In genomic region chrX:13760428-13760827, GRCh38 we compare ENCODE assay signal across 13 cellular contexts. TPM values are rescaled to one million over a fixed set of nuclear protein-coding genes. Genes with fewer than 3 reads are reported as not detected.
"Had no signal": no experiment of that assay in that cellular context is flagged by ENCODE, and none has a peak within 500 bp of the region (broad histone marks: within the 10 kb centered on the region; RNA-seq: fewer than 3 reads in every experiment).

No MANE protein-coding gene starts in this region.

- H3K27me3 Mint-ChIP-seq: activated naive CD4-positive, alpha-beta T cell treated with anti-CD3 and anti-CD28 coated beads, Interleukin-2, amount 50 U/mL, for 24 hours had no signal

- H3K4me3 Mint-ChIP-seq: activated naive CD4-positive, alpha-beta T cell treated with anti-CD3 and anti-CD28 coated beads, Interleukin-2, amount 50 U/mL, for 24 hours; natural killer cell; T-helper 2 cell treated with Interferon-gamma antibody and Interleukin-4, amounts not matched to agents 5 μg/mL and 100 μg/mL, for 36 hours had no signal

- H3K27ac ChIP-seq: ascending aorta, parathyroid adenoma, thyroid gland had no signal

- H3K4me3 ChIP-seq: ascending aorta, thyroid gland had no signal

- H3K27me3 ChIP-seq: ascending aorta, thyroid gland had no signal

- H2AFZ ChIP-seq: parathyroid adenoma had no signal

- DNase-seq: activated CD4-positive, alpha-beta T cell treated with anti-CD3 and anti-CD28 coated beads, Interleukin-2, amount 50 U/mL, for 1 hour; activated gamma-delta T cell; dorsolateral prefrontal cortex; natural killer cell; stimulated activated naive CD4-positive, alpha-beta T cell; thyroid gland had no signal

- H3K9me3 Mint-ChIP-seq: activated naive CD4-positive, alpha-beta T cell treated with anti-CD3 and anti-CD28 coated beads, Interleukin-2, amount 50 U/mL, for 24 hours; natural killer cell; T-helper 2 cell treated with Interferon-gamma antibody and Interleukin-4, amounts not matched to agents 5 μg/mL and 100 μg/mL, for 36 hours had no signal

- H3K4me1 ChIP-seq: parathyroid adenoma had no signal

- H3K79me2 ChIP-seq: parathyroid adenoma had no signal

- H3K9me3 ChIP-seq: ascending aorta, thyroid gland had no signal

- H3K9ac ChIP-seq: parathyroid adenoma had no signal

- ATAC-seq: activated CD4-positive, CD25-positive, alpha-beta regulatory T cell treated with anti-CD3 and anti-CD28 coated beads, Interleukin-2, amount 50 U/mL, for 24 hours; natural killer cell; sciatic nerve had no signal

RNA-seq across cellular contexts. Expression of gene GPM6B, which starts 56.5 kb away (rescaled TPM):
- total RNA-seq: activated CD8-positive, alpha-beta memory T cell treated with anti-CD3 and anti-CD28 coated beads for 36 hours; natural killer cell had no signal
